ENCODE assay signal across 18 cellular contexts in genomic region chr9:93256878-93257807, GRCh38.
A peak's percentile ranks its signal among the peaks of the same experiment; 100 is the strongest.
DNase-seq lines count a peak whose midpoint lies in the region; ATAC-seq and TF ChIP-seq lines count a peak whose summit lies in the region.
"Had no signal": no experiment of that assay in that cellular context is flagged by ENCODE, and none has a peak within 500 bp of the region (broad histone marks: within the 10 kb centered on the region; RNA-seq: fewer than 3 reads in every experiment).

No MANE protein-coding gene starts in this region.

- H3K9ac ChIP-seq in neuronal stem cell (ENCODE audit: low read depth, low read length, poor library complexity), result no peak overlapping the region

- no peak overlapping the region for H3K27ac ChIP-seq in heart right ventricle
- no peak overlapping the region for H3K27ac ChIP-seq in dorsolateral prefrontal cortex
- H3K27ac ChIP-seq in neuronal stem cell (replicated peaks; ENCODE audit: low read length), result no peak overlapping the region
- no peak overlapping the region for H3K27ac ChIP-seq in aorta (ENCODE audit: low read depth in 1 of 2, low read length in 2 of 2)
- H3K27ac ChIP-seq: esophagus muscularis mucosa, SJCRH30, thoracic aorta had no signal

- peak overlapping the region; percentile 89 for H3K23ac ChIP-seq in neuronal stem cell (ENCODE audit: low read depth, low read length, poor library complexity)

- H2BK5ac ChIP-seq in neuronal stem cell (ENCODE audit: low read length), result no peak overlapping the region

- intact Hi-C loops in Right ventricle myocardium superior (cut with DNase I), result no loop called here
- intact Hi-C loops in heart right ventricle (cut with DNase I), result no loop called here
- intact Hi-C loops in dorsolateral prefrontal cortex (cut with DNase I), result no loop called here
- intact Hi-C loops in aorta (cut with DNase I), result no loop called here

- peak overlapping the region; percentile 79 for H3K14ac ChIP-seq in neuronal stem cell (ENCODE audit: low read length)

- H2BK12ac ChIP-seq in neuronal stem cell (ENCODE audit: low read length), result peak overlapping the region; percentile 36

- H3K4ac ChIP-seq in neuronal stem cell (ENCODE audit: low read length), result no peak overlapping the region

- no peak for ATAC-seq in Right ventricle myocardium superior (ENCODE audit: poor library complexity)
- no peak for ATAC-seq in heart right ventricle
- no peak for ATAC-seq in aorta (ENCODE audit: low FRiP score)
- no peak for ATAC-seq in GM21786 (IDR thresholded peaks at IDR 0.05; ENCODE audit: unreplicated experiment)
- ATAC-seq in GM21381 (IDR thresholded peaks at IDR 0.05; ENCODE audit: unreplicated experiment), result no peak
- no peak for ATAC-seq in HG02763 (IDR thresholded peaks at IDR 0.05; ENCODE audit: unreplicated experiment)

- no peak overlapping the region for H4K8ac ChIP-seq in neuronal stem cell (ENCODE audit: low read depth, low read length)

- H3K4me3 ChIP-seq in heart right ventricle (no peak overlapping the region), dorsolateral prefrontal cortex (no peak overlapping the region), neuronal stem cell (ENCODE audit: low read length in 2 of 2) (peak overlapping the region in 1 of 2 donors; percentile 26), aorta (ENCODE audit: low read length in 2 of 2) (no peak overlapping the region)
- H3K4me3 ChIP-seq: esophagus muscularis mucosa, HAP-1, SJCRH30, thoracic aorta had no signal

- peak overlapping the region; percentile 46 for H3K18ac ChIP-seq in neuronal stem cell (ENCODE audit: low read length)

- H2BK15ac ChIP-seq in neuronal stem cell (ENCODE audit: low read length), result no peak overlapping the region

- H3K79me1 ChIP-seq in neuronal stem cell (ENCODE audit: low read depth, low read length), result peaks cover 3% of the 10 kb centered on the region

- no peak overlapping the region for H4K91ac ChIP-seq in neuronal stem cell (ENCODE audit: low read depth, low read length, poor library complexity)

- peaks cover 0 to 3% (median 0%) of the 10 kb centered on the region in 7 donors for H3K27me3 ChIP-seq in heart right ventricle
- no peaks in the 10 kb centered on the region for H3K27me3 ChIP-seq in dorsolateral prefrontal cortex
- no peaks in the 10 kb centered on the region for H3K27me3 ChIP-seq in neuronal stem cell (ENCODE audit: control insufficient read depth in 3 of 3, insufficient read depth in 3 of 3, low read depth in 1 of 3, low read length in 3 of 3)
- no peaks in the 10 kb centered on the region for H3K27me3 ChIP-seq in aorta (ENCODE audit: control insufficient read depth in 1 of 2, insufficient read depth in 2 of 2, low read length in 1 of 2)
- H3K27me3 ChIP-seq: BE2C, esophagus muscularis mucosa had no signal

- H3K4me1 ChIP-seq in heart right ventricle, result peaks cover 0 to 17% (median 5%) of the 10 kb centered on the region in 9 donors
- peaks cover 0 to 2% of the 10 kb centered on the region in 2 donors for H3K4me1 ChIP-seq in neuronal stem cell (ENCODE audit: control insufficient read depth in 2 of 2, insufficient read depth in 1 of 2, low read depth in 1 of 2, low read length in 2 of 2)
- no peaks in the 10 kb centered on the region for H3K4me1 ChIP-seq in aorta (ENCODE audit: control insufficient read depth in 1 of 2, insufficient read depth in 2 of 2, low read length in 2 of 2)
- H3K4me1 ChIP-seq: BE2C, HAP-1, SJCRH30 had no signal

- WGBS in heart right ventricle, 2 donors, result 79 to 81% methylated on average over 22 of the region's 22 CpGs
- no CpG with 5 or more reads among the region's 22 CpGs for WGBS in neuronal stem cell (ENCODE audit: extremely low coverage in 2 of 2, insufficient read length in 2 of 2, insufficient replicate concordance in 1 of 2), 2 donors
- 87 to 91% methylated on average over 20 to 22 of the region's 22 CpGs for WGBS in aorta, 2 donors

- H3K9me3 ChIP-seq in heart right ventricle (no peaks in the 10 kb centered on the region), neuronal stem cell (replicated peaks in 1 of 2; ENCODE audit: control insufficient read depth in 2 of 2, insufficient read depth in 1 of 2, low read depth in 1 of 2, low read length in 2 of 2) (no peaks in the 10 kb centered on the region), aorta (ENCODE audit: control insufficient read depth, low read length) (no peaks in the 10 kb centered on the region)
- H3K9me3 ChIP-seq: BE2C, esophagus muscularis mucosa, HAP-1, SJCRH30, thoracic aorta had no signal

- no peak overlapping the region for H3K4me2 ChIP-seq in neuronal stem cell (ENCODE audit: insufficient read depth, low read length, poor library complexity, severe bottlenecking)

- no peak overlapping the region for H2AFZ ChIP-seq in neuronal stem cell (ENCODE audit: low read length)

- no peak overlapping the region for H2BK120ac ChIP-seq in neuronal stem cell (ENCODE audit: low read depth, low read length)

- TF ChIP-seq CTCF in heart right ventricle (IDR thresholded peaks at IDR 0.05) (no peak), dorsolateral prefrontal cortex (IDR thresholded peaks at IDR 0.05 in 54 of 56, conservative IDR thresholded peaks at IDR 0.05 in 2 of 56; ENCODE audit: low read depth in 1 of 56, partially characterized antibody in 56 of 56) (no peak)

- peak overlapping the region; percentile 81 for H2AK5ac ChIP-seq in neuronal stem cell (ENCODE audit: low read depth, low read length)

- DNase-seq in Right ventricle myocardium superior (peak; percentile 13), heart right ventricle (no peak), dorsolateral prefrontal cortex (peak in 8 of 10 donors; percentile 1 to 30 (median 15)), neuronal stem cell (ENCODE audit: low spot score) (no peak), aorta (peak; percentile 30 to 71)
- DNase-seq: activated CD4-positive, alpha-beta T cell treated with anti-CD3 and anti-CD28 coated beads for 48 hours; activated gamma-delta T cell; BE2C; NCI-H1694; stimulated activated CD4-positive, alpha-beta T cell treated with anti-CD3 and anti-CD28 coated beads, Interleukin-2, amount 100 ng/mL, for 48 hours; T-helper 9 cell had no signal

- peaks cover 0 to 33% (median 0%) of the 10 kb centered on the region in 9 donors for H3K36me3 ChIP-seq in heart right ventricle
- H3K36me3 ChIP-seq in neuronal stem cell (replicated peaks in 1 of 2; ENCODE audit: control insufficient read depth in 2 of 2, insufficient read depth in 2 of 2, low read length in 2 of 2), result peaks cover 0 to 4% of the 10 kb centered on the region in 2 donors
- no peaks in the 10 kb centered on the region for H3K36me3 ChIP-seq in aorta (ENCODE audit: control insufficient read depth in 1 of 2, insufficient read depth in 2 of 2, low read length in 1 of 2)
- H3K36me3 ChIP-seq: BE2C, SJCRH30, thoracic aorta had no signal

Comparison
In these comparisons a context has a peak if more than half of its experiments do, and no peak if none do; other contexts are left out.
1. DNase-seq: peak in Right ventricle myocardium superior (single experiment), dorsolateral prefrontal cortex (8 of 10) and aorta (2 of 2); none in heart right ventricle (0 of 2) and neuronal stem cell (single experiment).